Comparison of ENCODE assay signal across 28 cellular contexts in genomic region chr15:52114256-52114655, GRCh38. TPM values are rescaled to one million over a fixed set of nuclear protein-coding genes. Genes with fewer than 3 reads are reported as not detected.
"Had no signal": no experiment of that assay in that cellular context is flagged by ENCODE, and none has a peak within 500 bp of the region (broad histone marks: within the 10 kb centered on the region; RNA-seq: fewer than 3 reads in every experiment).

No MANE protein-coding gene starts in this region.

- H3K27me3 ChIP-seq: brain microvascular endothelial cell, pancreas had no signal

- H3K9me3 Mint-ChIP-seq: activated B cell treated with CpG ODN at 0.5 μM for 24 hours; activated naive CD8-positive, alpha-beta T cell treated with anti-CD3 and anti-CD28 coated beads for 36 hours; activated T-cell treated with anti-CD3 and anti-CD28 coated beads, Interleukin-2, amount 50 U/mL, for 4 hours; activated T-helper 2 cell treated with anti-CD3 and anti-CD28 coated beads, Interferon-gamma antibody, Interleukin-2, Interleukin-4, amounts not matched to agents 10 μg/mL and 5 μg/mL and 100 μg/mL, durations not matched to agents 14 hours and 24 hours and 36 hours; central memory CD8-positive, alpha-beta T cell; mesothelial cell of epicardium; natural killer cell treated with Interleukin-12 subunit alpha and Interleukin-12 subunit beta and Interleukin-15 and Interleukin-18, amount 100 ng/mL, for 72 hours; stimulated activated naive CD8-positive, alpha-beta T cell treated with anti-CD3 and anti-CD28 coated beads, Interleukin-15, amount 100 ng/mL, for 72 hours; T-helper 1 cell treated with Interleukin-12 subunit alpha and Interleukin-12 subunit beta and Interleukin-4 antibody, amounts not matched to agents 30 μg/mL and 1 μg/mL, for 36 hours had no signal

- H3K27ac ChIP-seq: brain microvascular endothelial cell, epithelial cell of prostate, gastroesophageal sphincter, heart right ventricle, left ventricle myocardium inferior, neutrophil, pancreas, psoas muscle, skin epidermis, transverse colon had no signal

- ATAC-seq: activated CD4-positive, alpha-beta T cell treated with anti-CD3 and anti-CD28 coated beads for 36 hours; activated T-cell treated with anti-CD3 and anti-CD28 coated beads, Interleukin-2, amount 50 U/mL, for 4 hours; gastroesophageal sphincter; heart right ventricle; natural killer cell treated with Interleukin-12 subunit alpha and Interleukin-12 subunit beta and Interleukin-15 and Interleukin-18, amount 100 ng/mL, for 72 hours; pancreas; psoas muscle; right cardiac atrium; stimulated activated naive CD8-positive, alpha-beta T cell treated with anti-CD3 and anti-CD28 coated beads, Interleukin-15, amount 100 ng/mL, for 72 hours had no signal

- H3K36me3 ChIP-seq: brain microvascular endothelial cell, gastroesophageal sphincter, heart right ventricle, left ventricle myocardium inferior, neutrophil, pancreas, transverse colon had no signal

- H3K27ac Mint-ChIP-seq: activated B cell treated with CpG ODN at 0.5 μM for 24 hours; activated CD4-positive, alpha-beta T cell treated with anti-CD3 and anti-CD28 coated beads for 36 hours; activated naive CD8-positive, alpha-beta T cell treated with anti-CD3 and anti-CD28 coated beads for 36 hours; activated T-helper 2 cell treated with anti-CD3 and anti-CD28 coated beads, Interferon-gamma antibody, Interleukin-2, Interleukin-4, amounts not matched to agents 10 μg/mL and 5 μg/mL and 100 μg/mL, durations not matched to agents 14 hours and 24 hours and 36 hours; mesothelial cell of epicardium; natural killer cell treated with Interleukin-12 subunit alpha and Interleukin-12 subunit beta and Interleukin-15 and Interleukin-18, amount 100 ng/mL, for 72 hours; stimulated activated naive CD8-positive, alpha-beta T cell treated with anti-CD3 and anti-CD28 coated beads, Interleukin-15, amount 100 ng/mL, for 72 hours; T-helper 1 cell treated with Interleukin-12 subunit alpha and Interleukin-12 subunit beta and Interleukin-4 antibody, amounts not matched to agents 30 μg/mL and 1 μg/mL, for 36 hours had no signal

- H3K4me1 Mint-ChIP-seq: central memory CD8-positive, alpha-beta T cell; mesothelial cell of epicardium had no signal

- H3K4me3 ChIP-seq: gastroesophageal sphincter, heart right ventricle, left ventricle myocardium inferior, pancreas, psoas muscle, skin epidermis, transverse colon had no signal

- H3K4me1 ChIP-seq: psoas muscle had no signal

- DNase-seq: activated B cell treated with CpG ODN at 0.5 μM for 24 hours; activated CD4-positive, alpha-beta T cell treated with anti-CD3 and anti-CD28 coated beads for 36 hours; activated CD4-positive, alpha-beta T cell treated with anti-CD3 and anti-CD28 coated beads, Interleukin-2, amount 50 U/mL, for 4 hours; activated CD8-positive, alpha-beta memory T cell treated with anti-CD3 and anti-CD28 coated beads, Interleukin-2, amount 50 U/mL, for 48 hours; activated naive CD4-positive, alpha-beta T cell; activated naive CD8-positive, alpha-beta T cell treated with anti-CD3 and anti-CD28 coated beads for 36 hours; activated T-cell treated with anti-CD3 and anti-CD28 coated beads, Interleukin-2, amount 50 U/mL, for 4 hours; brain microvascular endothelial cell; heart right ventricle; kidney; left ventricle myocardium inferior; mammary epithelial cell; psoas muscle; right cardiac atrium; stimulated activated CD4-positive, alpha-beta T cell treated with anti-CD3 and anti-CD28 coated beads, Interleukin-1b, Interleukin-23, amount 100 ng/mL, for 48 hours; stimulated activated naive CD8-positive, alpha-beta T cell treated with anti-CD3 and anti-CD28 coated beads, Interleukin-15, amount 100 ng/mL, for 72 hours; T1000; transverse colon had no signal

- H3K9me3 ChIP-seq: gastroesophageal sphincter, heart right ventricle, left ventricle myocardium inferior, neutrophil, pancreas, psoas muscle, transverse colon had no signal

- H3K36me3 Mint-ChIP-seq: activated naive CD8-positive, alpha-beta T cell treated with anti-CD3 and anti-CD28 coated beads for 36 hours; mesothelial cell of epicardium; natural killer cell treated with Interleukin-12 subunit alpha and Interleukin-12 subunit beta and Interleukin-15 and Interleukin-18, amount 100 ng/mL, for 72 hours had no signal

- H3K4me3 Mint-ChIP-seq: activated CD4-positive, alpha-beta T cell treated with anti-CD3 and anti-CD28 coated beads for 36 hours; activated naive CD8-positive, alpha-beta T cell treated with anti-CD3 and anti-CD28 coated beads for 36 hours; activated T-cell treated with anti-CD3 and anti-CD28 coated beads, Interleukin-2, amount 50 U/mL, for 4 hours; mesothelial cell of epicardium; natural killer cell treated with Interleukin-12 subunit alpha and Interleukin-12 subunit beta and Interleukin-15 and Interleukin-18, amount 100 ng/mL, for 72 hours; stimulated activated naive CD8-positive, alpha-beta T cell treated with anti-CD3 and anti-CD28 coated beads, Interleukin-15, amount 100 ng/mL, for 72 hours; T-helper 1 cell treated with Interleukin-12 subunit alpha and Interleukin-12 subunit beta and Interleukin-4 antibody, amounts not matched to agents 30 μg/mL and 1 μg/mL, for 36 hours had no signal

RNA-seq across cellular contexts. Expression of gene BCL2L10, which starts 1.7 kb away (rescaled TPM):
- total RNA-seq: activated CD4-positive, alpha-beta T cell treated with anti-CD3 and anti-CD28 coated beads for 36 hours; activated naive CD8-positive, alpha-beta T cell treated with anti-CD3 and anti-CD28 coated beads for 36 hours; activated T-helper 2 cell treated with anti-CD3 and anti-CD28 coated beads, Interferon-gamma antibody, Interleukin-2, Interleukin-4, amounts not matched to agents 10 μg/mL and 5 μg/mL and 100 μg/mL, durations not matched to agents 14 hours and 24 hours and 36 hours; heart right ventricle; left ventricle myocardium inferior; natural killer cell treated with Interleukin-12 subunit alpha and Interleukin-12 subunit beta and Interleukin-15 and Interleukin-18, amount 100 ng/mL, for 72 hours; psoas muscle; right cardiac atrium had no signal
